In the genomic region with DNA sequence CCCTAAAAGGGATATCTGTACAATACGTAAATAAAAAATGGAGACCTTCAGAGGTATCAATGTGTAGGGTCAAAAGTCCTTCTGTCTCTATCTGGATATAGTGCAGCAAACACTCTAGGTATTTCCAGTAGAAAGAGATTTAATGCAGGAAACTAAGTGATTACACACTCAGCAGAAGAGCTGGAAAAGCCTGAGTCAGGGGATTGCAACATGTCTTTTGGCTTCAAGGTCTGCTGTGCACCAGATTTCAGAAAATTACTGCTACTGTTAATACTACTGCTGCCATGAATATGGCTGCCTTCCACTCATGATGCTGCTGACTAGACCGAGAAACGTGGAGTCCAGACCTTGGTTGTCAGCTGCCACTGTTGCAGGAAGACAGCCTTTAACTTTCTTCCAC, we compare ENCODE assay signal across 29 cellular contexts.
DNase-seq lines count a peak whose midpoint lies in the region; ATAC-seq, FAIRE-seq and TF ChIP-seq lines count a peak whose summit lies in the region.
"Had no signal": no experiment of that assay in that cellular context is flagged by ENCODE, and none has a peak within 500 bp of the region (broad histone marks: within the 10 kb centered on the region; RNA-seq: fewer than 3 reads in every experiment).

No MANE protein-coding gene starts in this region.

- no TSS peak for BruUV-seq in HepG2 (replicated peaks; lab: Mats Ljungman, UMichigan)
- no TSS peak for BruUV-seq in Caco-2 (replicated peaks; lab: Mats Ljungman, UMichigan)

- H3K4me1 ChIP-seq in HepG2 (ENCODE audit: insufficient read depth, low read length) (no peaks in the 10 kb centered on the region), right lobe of liver (no peaks in the 10 kb centered on the region), RWPE2 (ENCODE audit: insufficient read depth, poor library complexity, severe bottlenecking) (no peaks in the 10 kb centered on the region), Caco-2 (no peaks in the 10 kb centered on the region)
- H3K4me1 ChIP-seq: body of pancreas, gastroesophageal sphincter, tibial artery had no signal

- H3K9me3 ChIP-seq in HepG2 (ENCODE audit: low read length) (no peaks in the 10 kb centered on the region), right lobe of liver (no peaks in the 10 kb centered on the region), RWPE2 (ENCODE audit: severe bottlenecking) (no peaks in the 10 kb centered on the region), Caco-2 (no peaks in the 10 kb centered on the region)
- H3K9me3 ChIP-seq: body of pancreas, tibial artery had no signal

- peak; percentile 8 for DNase-seq in HepG2 (ENCODE audit: low spot score)
- DNase-seq in right lobe of liver = no peak
- no peak for DNase-seq in RWPE2 (ENCODE audit: low spot score)
- DNase-seq in fibroblast of mammary gland (ENCODE audit: low read depth) = peak; percentile 41
- DNase-seq in stromal cell of bone marrow (ENCODE audit: low read depth) = peak; percentile 54
- DNase-seq in NCI-H1694 (lab: John Stamatoyannopoulos, UW) = no peak
- DNase-seq in Caco-2 = no peak
- no peak for DNase-seq in COLO668 (lab: John Stamatoyannopoulos, UW; ENCODE audit: unreplicated experiment)
- DNase-seq: activated CD4-positive, alpha-beta T cell treated with anti-CD3 and anti-CD28 coated beads, Interleukin-2, amount 10 ng/mL, durations not matched to agents 7 days and 5 days; activated gamma-delta T cell; activated T-cell treated with anti-CD3 and anti-CD28 coated beads, Interleukin-2, amount 50 U/mL, for 24 hours; DMS79; effector CD8-positive, alpha-beta T cell; GDM1; H9; hypothalamus; immature natural killer cell; MM.1S; NCI-H146; NCI-H446 treated with DMSO at 0.1 percent for 48 hours; Right ventricle myocardium superior; tibial artery; WERI-Rb-1 had no signal

- in situ Hi-C loops in HepG2 (cut with HindIII; ENCODE audit: extremely low pct_ligation_motif_present, low pct_unique_long_range_greater_than_20kb) = no loop called here

- no peaks in the 10 kb centered on the region for H3K79me2 ChIP-seq in HepG2 (ENCODE audit: insufficient read depth, low read length)

- no peak overlapping the region for H3K4me3 Mint-ChIP-seq in Caco-2 (ENCODE audit: unreplicated experiment)
- H3K4me3 Mint-ChIP-seq: activated CD4-positive, alpha-beta T cell treated with anti-CD3 and anti-CD28 coated beads, Interleukin-2, amount 10 ng/mL, durations not matched to agents 7 days and 5 days; activated T-cell treated with anti-CD3 and anti-CD28 coated beads, Interleukin-2, amount 50 U/mL, for 24 hours; H9; immature natural killer cell; stimulated activated naive CD8-positive, alpha-beta T cell treated with anti-CD3 and anti-CD28 coated beads, Interleukin-15, Interleukin-2, amounts not matched to agents 100 ng/mL and 50 ng/mL, for 24 hours had no signal

- POLR2A ChIA-PET in HepG2 (lab: Yijun Ruan, JAX) = no interaction called here
- POLR2A ChIA-PET in Caco-2 (lab: Charles Lee) = no interaction called here

- ATAC-seq in HepG2 (no peak), right lobe of liver (no peak), RWPE2 (ENCODE audit: low read depth) (peak; percentile 53; the same call in 2 of the 3 replicates)
- ATAC-seq: body of pancreas, gastroesophageal sphincter, K562 had no signal

- no peak overlapping the region for H3K27ac Mint-ChIP-seq in Caco-2 (ENCODE audit: unreplicated experiment)
- H3K27ac Mint-ChIP-seq: activated CD4-positive, alpha-beta T cell treated with anti-CD3 and anti-CD28 coated beads, Interleukin-2, amount 10 ng/mL, durations not matched to agents 7 days and 5 days; activated T-cell treated with anti-CD3 and anti-CD28 coated beads, Interleukin-2, amount 50 U/mL, for 24 hours; H9; immature natural killer cell; progenitor cell of endocrine pancreas; stimulated activated naive CD8-positive, alpha-beta T cell treated with anti-CD3 and anti-CD28 coated beads, Interleukin-15, Interleukin-2, amounts not matched to agents 100 ng/mL and 50 ng/mL, for 24 hours had no signal

- TF ChIP-seq EP300 in HepG2 (IDR thresholded peaks at IDR 0.05; ENCODE audit: low read depth in 2 of 2, low read length in 2 of 2) = no peak
- no peak for TF ChIP-seq EP300 in HepG2 (CRISPR knock-in tag; IDR thresholded peaks at IDR 0.05; ENCODE audit: borderline replicate concordance)

- H3K36me3 ChIP-seq in HepG2 (replicated peaks in 1 of 2; ENCODE audit: control insufficient read depth in 1 of 2, insufficient read depth in 2 of 2, low read length in 2 of 2) = no peaks in the 10 kb centered on the region
- no peaks in the 10 kb centered on the region for H3K36me3 ChIP-seq in right lobe of liver
- no peaks in the 10 kb centered on the region for H3K36me3 ChIP-seq in RWPE2 (ENCODE audit: low read depth)
- no peaks in the 10 kb centered on the region for H3K36me3 ChIP-seq in Caco-2 (ENCODE audit: control insufficient read depth, insufficient read depth, low read length)
- H3K36me3 ChIP-seq: gastroesophageal sphincter, tibial artery, WERI-Rb-1 had no signal

- no peak overlapping the region for H3K4me3 ChIP-seq in HepG2 (replicated peaks in 1 of 3; ENCODE audit: insufficient read depth in 1 of 3, low read depth in 2 of 3, low read length in 3 of 3)
- no peak overlapping the region for H3K4me3 ChIP-seq in right lobe of liver
- no peak overlapping the region for H3K4me3 ChIP-seq in RWPE2 (ENCODE audit: severe bottlenecking)
- no peak overlapping the region for H3K4me3 ChIP-seq in fibroblast of mammary gland (ENCODE audit: control insufficient read depth, low read depth, low read length)
- H3K4me3 ChIP-seq in Caco-2 (ENCODE audit: low read depth, low read length) = no peak overlapping the region
- H3K4me3 ChIP-seq: body of pancreas, gastroesophageal sphincter, K562, tibial artery had no signal

- intact Hi-C loops in HepG2 (cut with micrococcal nuclease; ENCODE audit: unreplicated experiment) (no loop called here), right lobe of liver (cut with DNase I) (no loop called here), Caco-2 (cut with micrococcal nuclease; ENCODE audit: unreplicated experiment) (no loop called here)

- H3K27me3 Mint-ChIP-seq in Caco-2 (ENCODE audit: insufficient read depth, unreplicated experiment) = peaks cover 14% of the 10 kb centered on the region

- CTCF ChIA-PET in HepG2 (lab: Yijun Ruan, JAX; ENCODE audit: low intra/inter-chr PET ratio, low total read pairs) (no interaction called here), Caco-2 (lab: Charles Lee) (no interaction called here)

- H2AFZ ChIP-seq in HepG2 (ENCODE audit: low read length) = no peak overlapping the region

- no peak overlapping the region for H3K4me2 ChIP-seq in HepG2 (ENCODE audit: low read depth, low read length)

- FAIRE-seq in HepG2 (lab: Jason Lieb, UNC) = no peak
- FAIRE-seq: colon, K562 had no signal

- no peaks in the 10 kb centered on the region for H3K36me3 Mint-ChIP-seq in Caco-2 (ENCODE audit: insufficient read depth, unreplicated experiment)
- H3K36me3 Mint-ChIP-seq: immature natural killer cell had no signal

- H3K4me1 Mint-ChIP-seq in Caco-2 (ENCODE audit: low read depth, unreplicated experiment) = no peaks in the 10 kb centered on the region
- H3K4me1 Mint-ChIP-seq: activated CD4-positive, alpha-beta T cell treated with anti-CD3 and anti-CD28 coated beads, Interleukin-2, amount 10 ng/mL, durations not matched to agents 7 days and 5 days; H9; immature natural killer cell had no signal

- 46% methylated on average over 3 of the region's 3 CpGs for WGBS in HepG2 (ENCODE audit: low lambda C conversion rate)
- 85% methylated on average over 1 of the region's 3 CpGs for WGBS in right lobe of liver (ENCODE audit: insufficient coverage, low coverage, low lambda C conversion rate, missing lambda C conversion rate)

- no peak for TF ChIP-seq POLR2A in HepG2 (IDR thresholded peaks at IDR 0.05; ENCODE audit: insufficient read depth in 1 of 2, low read depth in 2 of 2, low read length in 2 of 2)
- TF ChIP-seq POLR2A in right lobe of liver (IDR thresholded peaks at IDR 0.05) = no peak

- H3K27me3 ChIP-seq in HepG2 (ENCODE audit: control insufficient read depth in 1 of 2, insufficient read depth in 2 of 2, low read length in 2 of 2) (no peaks in the 10 kb centered on the region), right lobe of liver (no peaks in the 10 kb centered on the region), RWPE2 (ENCODE audit: insufficient read depth, poor library complexity, severe bottlenecking) (peaks cover 5% of the 10 kb centered on the region), Caco-2 (replicated peaks; ENCODE audit: control insufficient read depth, insufficient read depth, low read length) (no peaks in the 10 kb centered on the region)
- H3K27me3 ChIP-seq: body of pancreas, gastroesophageal sphincter, tibial artery had no signal

- H4K20me1 ChIP-seq in HepG2 (ENCODE audit: insufficient read depth, low read length) = no peaks in the 10 kb centered on the region

- H3K27ac ChIP-seq in HepG2 (ENCODE audit: extremely low read length, insufficient read depth, low read length) (no peak overlapping the region), right lobe of liver (no peak overlapping the region), RWPE2 (ENCODE audit: poor library complexity, severe bottlenecking) (no peak overlapping the region)
- H3K27ac ChIP-seq: body of pancreas, gastroesophageal sphincter, tibial artery, WERI-Rb-1 had no signal

- H3K9me3 Mint-ChIP-seq in Caco-2 (ENCODE audit: unreplicated experiment) = no peaks in the 10 kb centered on the region
- H3K9me3 Mint-ChIP-seq: activated CD4-positive, alpha-beta T cell treated with anti-CD3 and anti-CD28 coated beads, Interleukin-2, amount 10 ng/mL, durations not matched to agents 7 days and 5 days; activated T-cell treated with anti-CD3 and anti-CD28 coated beads, Interleukin-2, amount 50 U/mL, for 24 hours; H9; immature natural killer cell; stimulated activated naive CD8-positive, alpha-beta T cell treated with anti-CD3 and anti-CD28 coated beads, Interleukin-15, Interleukin-2, amounts not matched to agents 100 ng/mL and 50 ng/mL, for 24 hours had no signal

- TF ChIP-seq CTCF in HepG2 (CRISPR knock-in tag; IDR thresholded peaks at IDR 0.05) (no peak), right lobe of liver (IDR thresholded peaks at IDR 0.05) (no peak), RWPE2 (IDR thresholded peaks at IDR 0.05; ENCODE audit: poor library complexity, severe bottlenecking) (no peak), fibroblast of mammary gland (conservative IDR thresholded peaks at IDR 0.05; ENCODE audit: control insufficient read depth, insufficient read depth, low read depth, low read length) (no peak), Caco-2 (IDR thresholded peaks at IDR 0.05; ENCODE audit: insufficient read depth in 1 of 2, low read depth in 1 of 2, low read length in 1 of 2, severe bottlenecking in 1 of 2, unreplicated experiment in 1 of 2) (no peak)

- TF ChIP-seq RAD21 in HepG2 (CRISPR knock-in tag; IDR thresholded peaks at IDR 0.05) = no peak

- H3K9ac ChIP-seq in HepG2 (ENCODE audit: insufficient read depth, low read depth, low read length) = no peak overlapping the region

TF ChIP-seq in HepG2, 621 proteins besides CTCF, POLR2A, EP300 and RAD21 (continues in another document):
- TF ChIP-seq MAFF (IDR thresholded peaks at IDR 0.05; ENCODE audit: low read depth, low read length) (peak; percentile 70), PHF5A (CRISPR knock-in tag; IDR thresholded peaks at IDR 0.05; ENCODE audit: low read depth, unreplicated experiment) (no peak)

Comparison
In these comparisons a context has a peak if more than half of its experiments do, and no peak if none do; other contexts are left out.
1. DNase-seq: peak in HepG2 (single experiment), fibroblast of mammary gland (single experiment) and stromal cell of bone marrow (single experiment); none in right lobe of liver (0 of 3), RWPE2 (single experiment), NCI-H1694 (single experiment), Caco-2 (0 of 2) and COLO668 (single experiment).